In genomic region chr3:35778201-35778600, GRCh38 we compare ENCODE assay signal across 25 cellular contexts.
"Had no signal": no experiment of that assay in that cellular context is flagged by ENCODE, and none has a peak within 500 bp of the region (broad histone marks: within the 10 kb centered on the region; RNA-seq: fewer than 3 reads in every experiment).

No MANE protein-coding gene starts in this region.

- H3K36me3 Mint-ChIP-seq: activated naive CD8-positive, alpha-beta T cell; immature natural killer cell; natural killer cell; stimulated activated memory B cell treated with anti-CD40 and anti-IgM and Interleukin-4, amounts not matched to agents 10 μg/mL and 1 μg/mL and 100 μg/mL, for 72 hours had no signal

- ATAC-seq: left colon; lower lobe of right lung; natural killer cell; stimulated activated memory B cell treated with anti-CD40 and anti-IgM and Interleukin-4, amounts not matched to agents 10 μg/mL and 1 μg/mL and 100 μg/mL, for 72 hours had no signal

- H3K9me3 ChIP-seq: esophagus squamous epithelium, lower lobe of right lung, sigmoid colon, suprapubic skin, tibial artery had no signal

- H3K27ac ChIP-seq: epithelial cell of prostate, esophagus squamous epithelium, lower lobe of right lung, sigmoid colon, suprapubic skin, tibial artery had no signal

- H3K4me1 ChIP-seq: esophagus squamous epithelium, lower lobe of right lung, sigmoid colon, suprapubic skin, tibial artery had no signal

- H3K4me1 Mint-ChIP-seq: central memory CD8-positive, alpha-beta T cell; immature natural killer cell; natural killer cell; stimulated activated memory B cell treated with anti-CD40 and anti-IgM and Interleukin-4, amounts not matched to agents 10 μg/mL and 1 μg/mL and 100 μg/mL, for 72 hours had no signal

- H3K27me3 ChIP-seq: sigmoid colon, suprapubic skin, tibial artery had no signal

- DNase-seq: activated CD4-positive, alpha-beta T cell treated with anti-CD3 and anti-CD28 coated beads for 4 hours; activated CD4-positive, alpha-beta T cell treated with anti-CD3 and anti-CD28 coated beads, Interleukin-2, amount 50 U/mL, for 4 hours; activated effector memory CD4-positive, alpha-beta T cell treated with Interleukin-2 at 50 U/mL for 16 hours; activated naive CD4-positive, alpha-beta T cell treated with Interleukin-2 at 50 U/mL for 16 hours; anterior cingulate cortex; dermis blood vessel endothelial cell; effector CD4-positive, alpha-beta T cell; esophagus squamous epithelium; foreskin melanocyte; immature natural killer cell; kidney; left colon; lower lobe of right lung; mesendoderm; natural killer cell; sigmoid colon; small intestine; stimulated activated CD4-positive, alpha-beta T cell treated with anti-CD3 and anti-CD28 coated beads, Interleukin-4, amount 100 ng/mL, for 24 hours; stimulated activated CD8-positive, alpha-beta memory T cell treated with anti-CD3 and anti-CD28 coated beads, Interleukin-4, amount 100 ng/mL, for 48 hours; tibial artery had no signal

- H3K27ac Mint-ChIP-seq: activated naive CD8-positive, alpha-beta T cell; immature natural killer cell; natural killer cell; stimulated activated memory B cell treated with anti-CD40 and anti-IgM and Interleukin-4, amounts not matched to agents 10 μg/mL and 1 μg/mL and 100 μg/mL, for 72 hours had no signal

- H3K9me3 Mint-ChIP-seq: stimulated activated memory B cell treated with anti-CD40 and anti-IgM and Interleukin-4, amounts not matched to agents 10 μg/mL and 1 μg/mL and 100 μg/mL, for 72 hours had no signal

- H3K36me3 ChIP-seq: esophagus squamous epithelium, lower lobe of right lung, sigmoid colon, suprapubic skin, tibial artery had no signal

- H3K27me3 Mint-ChIP-seq: activated naive CD8-positive, alpha-beta T cell; central memory CD8-positive, alpha-beta T cell; stimulated activated memory B cell treated with anti-CD40 and anti-IgM and Interleukin-4, amounts not matched to agents 10 μg/mL and 1 μg/mL and 100 μg/mL, for 72 hours had no signal

- H3K4me3 ChIP-seq: esophagus squamous epithelium, lower lobe of right lung, sigmoid colon, suprapubic skin, tibial artery had no signal

- H3K4me3 Mint-ChIP-seq: activated naive CD8-positive, alpha-beta T cell; central memory CD8-positive, alpha-beta T cell; immature natural killer cell; natural killer cell; stimulated activated memory B cell treated with anti-CD40 and anti-IgM and Interleukin-4, amounts not matched to agents 10 μg/mL and 1 μg/mL and 100 μg/mL, for 72 hours had no signal
